ENCODE assay signal across 9 cellular contexts in genomic region chr12:130879212-130879686, GRCh38. TPM values are rescaled to one million over a fixed set of nuclear protein-coding genes. Genes with fewer than 3 reads are reported as not detected.
DNase-seq lines count a peak whose midpoint lies in the region; ATAC-seq and TF ChIP-seq lines count a peak whose summit lies in the region.
"Had no signal": no experiment of that assay in that cellular context is flagged by ENCODE, and none has a peak within 500 bp of the region (broad histone marks: within the 10 kb centered on the region; RNA-seq: fewer than 3 reads in every experiment).

No MANE protein-coding gene starts in this region.

- WGBS in GM23248 (ENCODE audit: low coverage in 1 of 2, low lambda C conversion rate in 2 of 2, missing lambda C conversion rate in 2 of 2), 2 experiments = 92 to 94% methylated on average over 13 of the region's 13 CpGs

- H4K20me1 ChIP-seq in OCI-LY7 (ENCODE audit: insufficient read depth, low read length) (peaks cover 19% of the 10 kb centered on the region), GM23248 (ENCODE audit: insufficient read depth) (0 out of 2 replicates have a peak, but pooled peaks cover 3% of the 10 kb centered on the region)

- TF ChIP-seq POLR2A in breast epithelium (IDR thresholded peaks at IDR 0.05) = no peak

- in situ Hi-C loops in GM23248 (cut with MboI) = no loop called here

- peak; percentile 85 for ATAC-seq in HG02798 (IDR thresholded peaks at IDR 0.05; ENCODE audit: poor library complexity, unreplicated experiment)
- ATAC-seq in stimulated activated naive CD8-positive, alpha-beta T cell treated with anti-CD3 and anti-CD28 coated beads, Interleukin-15, amount 100 ng/mL, for 72 hours = peak; percentile 33

- no peaks in the 10 kb centered on the region for H3K27me3 ChIP-seq in GM23248 (replicated peaks; ENCODE audit: insufficient read depth)
- H3K27me3 ChIP-seq in breast epithelium = no peaks in the 10 kb centered on the region

- H3K9me3 ChIP-seq in OCI-LY7 (ENCODE audit: low read length) (no peaks in the 10 kb centered on the region), GM23248 (ENCODE audit: low read depth) (no peaks in the 10 kb centered on the region), breast epithelium (no peaks in the 10 kb centered on the region)
- H3K9me3 ChIP-seq: thoracic aorta had no signal

- no peaks in the 10 kb centered on the region for H3K27me3 Mint-ChIP-seq in stimulated activated naive CD8-positive, alpha-beta T cell treated with anti-CD3 and anti-CD28 coated beads, Interleukin-15, amount 100 ng/mL, for 72 hours

- H3K9me2 ChIP-seq in OCI-LY7 (ENCODE audit: insufficient read depth, low read length) = no peaks in the 10 kb centered on the region
- H3K9me2 ChIP-seq in GM23248 (ENCODE audit: insufficient read depth) = no peaks in the 10 kb centered on the region

- peaks cover 40% of the 10 kb centered on the region for H3K36me3 ChIP-seq in OCI-LY7 (ENCODE audit: insufficient read depth, low read length)
- peaks cover 31% of the 10 kb centered on the region for H3K36me3 ChIP-seq in GM23248 (ENCODE audit: low read depth)
- peaks cover 6% of the 10 kb centered on the region for H3K36me3 ChIP-seq in breast epithelium

- peak overlapping the region; percentile 95 for H3K4me2 ChIP-seq in OCI-LY7 (ENCODE audit: low read length)
- no peak overlapping the region for H3K4me2 ChIP-seq in GM23248 (ENCODE audit: unreplicated experiment)

- H3K4me1 Mint-ChIP-seq in stimulated activated naive CD8-positive, alpha-beta T cell treated with anti-CD3 and anti-CD28 coated beads, Interleukin-15, amount 100 ng/mL, for 72 hours = peaks cover 69% of the 10 kb centered on the region

- BruUV-seq in OCI-LY7 (replicated peaks; lab: Mats Ljungman, UMichigan) = no TSS peak

- H3K4me3 ChIP-seq in OCI-LY7 (ENCODE audit: low read depth, low read length, poor library complexity, severe bottlenecking) (peak overlapping the region; percentile 61), GM23248 (no peak overlapping the region), breast epithelium (no peak overlapping the region)
- H3K4me3 ChIP-seq: thoracic aorta had no signal

- peak overlapping the region; percentile 47 to 57 for H3K4me3 Mint-ChIP-seq in stimulated activated naive CD8-positive, alpha-beta T cell treated with anti-CD3 and anti-CD28 coated beads, Interleukin-15, amount 100 ng/mL, for 72 hours

- H2AFZ ChIP-seq in OCI-LY7 (ENCODE audit: low read length) (no peak overlapping the region; the same call in 1 of the 2 replicates), GM23248 (no peak overlapping the region)

- H3K9ac ChIP-seq in GM23248 = no peak overlapping the region

- POLR2A ChIA-PET in OCI-LY7 (lab: Charles Lee) = no interaction called here

- H3K4me1 ChIP-seq in OCI-LY7 (ENCODE audit: insufficient read depth, low read length, poor library complexity, severe bottlenecking) = peaks cover 71% of the 10 kb centered on the region
- H3K4me1 ChIP-seq in GM23248 (ENCODE audit: insufficient read depth) = peaks cover 5% of the 10 kb centered on the region
- no peaks in the 10 kb centered on the region for H3K4me1 ChIP-seq in breast epithelium

- H3K9me3 Mint-ChIP-seq in stimulated activated naive CD8-positive, alpha-beta T cell treated with anti-CD3 and anti-CD28 coated beads, Interleukin-15, amount 100 ng/mL, for 72 hours = no peaks in the 10 kb centered on the region

- H3K27ac ChIP-seq in OCI-LY7 (ENCODE audit: low read depth, low read length, poor library complexity, severe bottlenecking) = peak overlapping the region; percentile 96
- no peak overlapping the region for H3K27ac ChIP-seq in GM23248
- no peak overlapping the region for H3K27ac ChIP-seq in breast epithelium
- H3K27ac ChIP-seq: thoracic aorta had no signal

- DNase-seq in stimulated activated CD4-positive, alpha-beta T cell treated with anti-CD3 and anti-CD28 coated beads, Interleukin-4, amount 100 ng/mL, for 1 hour = peak; percentile 6
- no peak for DNase-seq in stimulated activated CD4-positive, alpha-beta T cell treated with anti-CD3 and anti-CD28 coated beads, Interleukin-2, amount 100 ng/mL, for 48 hours
- DNase-seq in OCI-LY7 (ENCODE audit: low spot score) (peak; percentile 93), GM23248 (no peak), epidermal melanocyte (ENCODE audit: insufficient read length, low spot score) (no peak), breast epithelium (ENCODE audit: low spot score in 2 of 2) (no peak)
- DNase-seq in stimulated activated naive CD8-positive, alpha-beta T cell treated with anti-CD3 and anti-CD28 coated beads, Interleukin-15, amount 100 ng/mL, for 72 hours = no peak

- no peak for TF ChIP-seq CTCF in OCI-LY7 (conservative IDR thresholded peaks at IDR 0.05; ENCODE audit: low read length)
- TF ChIP-seq CTCF in breast epithelium (IDR thresholded peaks at IDR 0.05) = no peak

- CTCF ChIA-PET in OCI-LY7 (lab: Charles Lee; ENCODE audit: unreplicated experiment) = no interaction called here

- H3K79me2 ChIP-seq in OCI-LY7 (ENCODE audit: insufficient read depth, low read depth, low read length) = peaks cover 34% of the 10 kb centered on the region
- peaks cover 15% of the 10 kb centered on the region for H3K79me2 ChIP-seq in GM23248 (ENCODE audit: insufficient read depth)

- peaks cover 43% of the 10 kb centered on the region for H3F3A ChIP-seq in GM23248 (ENCODE audit: insufficient read depth)

- intact Hi-C loops in OCI-LY7 (cut with micrococcal nuclease; ENCODE audit: unreplicated experiment) = loop anchor here (1.0 to 10.0 kb wide), 4 partner anchors 8 to 1186 kb away; no protein-coding TSS in a partner anchor
- intact Hi-C loops in breast epithelium (cut with DNase I; ENCODE audit: low total_unique reads) = no loop called here

- peak overlapping the region; percentile 5 to 56 for H3K27ac Mint-ChIP-seq in stimulated activated naive CD8-positive, alpha-beta T cell treated with anti-CD3 and anti-CD28 coated beads, Interleukin-15, amount 100 ng/mL, for 72 hours

RNA-seq across cellular contexts. Expression of gene RAN, which starts 7.4 kb away (rescaled TPM):
- total RNA-seq in OCI-LY7 (2014; rRNA removed; shearing (Covaris generic)) = 1,462 and 1,858 TPM in 2 replicates
- total RNA-seq in OCI-LY7 (2022) (1,734 and 1,957 TPM in 2 replicates), breast epithelium (100 to 1,000 TPM; 157 to 186 (median 162) TPM)
- 389 and 541 TPM in 2 replicates for total RNA-seq in GM23248 (2014; rRNA removed; shearing (Covaris generic))
- polyA plus RNA-seq in GM23248 (2016; fragmentation: Nextera tagmentation; extraction: Ambion mirVana) = 1,090 and 1,115 TPM in 2 replicates

RNA-seq across cellular contexts. Expression of gene STX2, which starts 40.2 kb away (rescaled TPM):
- 19.2 and 20.0 TPM in 2 replicates for total RNA-seq in OCI-LY7 (2014; rRNA removed; shearing (Covaris generic))
- 18.3 and 18.9 TPM in 2 replicates for total RNA-seq in OCI-LY7 (2022)
- total RNA-seq in GM23248 (2014; rRNA removed; shearing (Covaris generic)) = 45.5 and 46.9 TPM in 2 replicates
- polyA plus RNA-seq in GM23248 (2016; fragmentation: Nextera tagmentation; extraction: Ambion mirVana) = 28.9 and 30.1 TPM in 2 replicates
- total RNA-seq in breast epithelium = 10 to 100 TPM; 11.6 to 23.2 (median 15.4) TPM

Comparison
In these comparisons a context has a peak if more than half of its experiments do, and no peak if none do; other contexts are left out.
1. DNase-seq: peak in stimulated activated CD4-positive, alpha-beta T cell treated with anti-CD3 and anti-CD28 coated beads, Interleukin-4, amount 100 ng/mL, for 1 hour (single experiment) and OCI-LY7 (single experiment); none in stimulated activated CD4-positive, alpha-beta T cell treated with anti-CD3 and anti-CD28 coated beads, Interleukin-2, amount 100 ng/mL, for 48 hours (0 of 2), stimulated activated naive CD8-positive, alpha-beta T cell treated with anti-CD3 and anti-CD28 coated beads, Interleukin-15, amount 100 ng/mL, for 72 hours (0 of 2), GM23248 (single experiment), epidermal melanocyte (single experiment) and breast epithelium (0 of 2).